In the genomic region with DNA sequence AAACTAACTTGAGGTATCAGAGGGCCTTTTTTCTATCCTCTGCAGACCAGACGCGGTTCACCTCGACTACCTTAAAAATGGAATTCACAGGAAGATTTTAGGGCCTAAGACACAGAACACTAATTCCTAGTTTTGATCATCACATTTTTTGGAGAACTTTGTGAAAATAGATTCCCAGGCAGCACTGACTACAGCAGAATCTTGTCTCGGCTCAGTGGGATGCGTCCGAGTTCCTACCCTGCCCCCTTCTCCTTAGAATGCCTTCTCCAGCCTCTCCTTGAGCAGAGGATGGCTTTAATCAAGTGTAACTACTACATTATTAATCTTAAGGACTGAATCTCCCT, we compare ENCODE assay signal across 8 cellular contexts. TPM values are rescaled to one million over a fixed set of nuclear protein-coding genes. Genes with fewer than 3 reads are reported as not detected.
DNase-seq lines count a peak whose midpoint lies in the region; ATAC-seq and TF ChIP-seq lines count a peak whose summit lies in the region.

No MANE protein-coding gene starts in this region.

- H3K9me3 Mint-ChIP-seq in H9 (peaks cover 5 to 10% of the 10 kb centered on the region in 2 experiments; a peak in 3 of 5 replicates), activated B cell treated with CpG ODN at 0.5 μM for 24 hours (peaks cover 6% of the 10 kb centered on the region)

- H3K27ac Mint-ChIP-seq in H9 = peak overlapping the region; percentile 62 to 97 (median 87); a peak in 5 of 7 replicates
- H3K27ac Mint-ChIP-seq in activated B cell treated with CpG ODN at 0.5 μM for 24 hours = peak overlapping the region; percentile 99

- H3K23me2 ChIP-seq in H9 (ENCODE audit: insufficient read length, low read depth, low read length, poor library complexity, severe bottlenecking) = peaks cover 5% of the 10 kb centered on the region

- ATAC-seq in activated B cell treated with CpG ODN at 0.5 μM for 24 hours (ENCODE audit: low read depth) (no peak), gastroesophageal sphincter (no peak), GM21515 (IDR thresholded peaks at IDR 0.05; ENCODE audit: unreplicated experiment) (no peak)

- H2BK5ac ChIP-seq in H9 (ENCODE audit: insufficient read length, low read length) = no peak overlapping the region

- POLR2A ChIA-PET in activated B cell treated with CpG ODN at 0.5 μM for 24 hours (lab: Charles Lee) = interaction anchor here (0.6 to 3.5 kb wide), 17 partner anchors 8 to 591 kb away, joined by 3 to 86 read pairs (median 7); a partner anchor contains a TSS

- TF ChIP-seq CTCF in H9 (conservative IDR thresholded peaks at IDR 0.05) = no peak
- TF ChIP-seq CTCF in activated B cell treated with CpG ODN at 0.5 μM for 24 hours (IDR thresholded peaks at IDR 0.05) = no peak
- no peak for TF ChIP-seq CTCF in gastroesophageal sphincter (IDR thresholded peaks at IDR 0.05)
- TF ChIP-seq CTCF in smooth muscle cell (IDR thresholded peaks at IDR 0.05; ENCODE audit: borderline replicate concordance, insufficient read depth, poor library complexity, severe bottlenecking) = no peak
- no peak for TF ChIP-seq CTCF in GM13976 (IDR thresholded peaks at IDR 0.05; ENCODE audit: borderline replicate concordance, control extremely low read depth, extremely low read depth, insufficient read depth, missing control alignments)

- H4K5ac ChIP-seq in H9 (ENCODE audit: insufficient read length, low read depth, low read length) = no peak overlapping the region

- no peak overlapping the region for H2BK120ac ChIP-seq in H9 (ENCODE audit: low read depth, low read length, poor library complexity, severe bottlenecking)

- no peak for TF ChIP-seq EP300 in gastroesophageal sphincter (IDR thresholded peaks at IDR 0.05)

- WGBS in H9 (ENCODE audit: extremely low coverage, insufficient read length, low lambda C conversion rate) = no CpG with 5 or more reads among the region's 6 CpGs
- 35 to 49% methylated on average over 6 of the region's 6 CpGs for WGBS in gastroesophageal sphincter (ENCODE audit: low coverage in 1 of 2), 2 donors
- WGBS in smooth muscle cell (ENCODE audit: low lambda C conversion rate) = 57% methylated on average over 6 of the region's 6 CpGs

- H3K4me2 ChIP-seq in H9 (ENCODE audit: insufficient read depth, insufficient read length, low read length) (peak overlapping the region; percentile 45), smooth muscle cell (peak overlapping the region; percentile 87)

- H3T11ph ChIP-seq in H9 (ENCODE audit: low read length) = no peak overlapping the region

- TF ChIP-seq POLR2A in gastroesophageal sphincter (IDR thresholded peaks at IDR 0.05) = no peak

- H3K18ac ChIP-seq in H9 (ENCODE audit: insufficient read length, low read depth, low read length) = no peak overlapping the region

- no peak overlapping the region for H2AFZ ChIP-seq in H9 (ENCODE audit: low read length)
- peak overlapping the region; percentile 76 for H2AFZ ChIP-seq in smooth muscle cell (ENCODE audit: low read depth)

- in situ Hi-C loops in GM13976 (cut with MboI; ENCODE audit: low sequenced_read_pairs, unreplicated experiment) = no loop called here

- H2BK12ac ChIP-seq in H9 (ENCODE audit: insufficient read length, low read depth, low read length) = no peak overlapping the region

- H4K8ac ChIP-seq in H9 (replicated peaks; ENCODE audit: insufficient read length, low read depth, low read length) = no peak overlapping the region

- H3K36me3 ChIP-seq in gastroesophageal sphincter (no peaks in the 10 kb centered on the region), smooth muscle cell (ENCODE audit: low read depth) (no peaks in the 10 kb centered on the region)

- no peak overlapping the region for H3K4ac ChIP-seq in H9 (ENCODE audit: low read depth, low read length)

- H3K4me3 ChIP-seq in gastroesophageal sphincter = peak overlapping the region; percentile 80 to 87
- peak overlapping the region; percentile 62 for H3K4me3 ChIP-seq in smooth muscle cell

- no peaks in the 10 kb centered on the region for H3K9me3 ChIP-seq in H9 (ENCODE audit: control insufficient read depth, low read depth, low read length)
- no peaks in the 10 kb centered on the region for H3K9me3 ChIP-seq in gastroesophageal sphincter
- H3K9me3 ChIP-seq in smooth muscle cell (replicated peaks; ENCODE audit: low read depth) = no peaks in the 10 kb centered on the region

- H3K27me3 ChIP-seq in H9 (ENCODE audit: insufficient read depth, low read length) (no peaks in the 10 kb centered on the region), gastroesophageal sphincter (no peaks in the 10 kb centered on the region), smooth muscle cell (ENCODE audit: low read depth) (no peaks in the 10 kb centered on the region)

- DNase-seq in H9 = no peak
- no peak for DNase-seq in activated B cell treated with CpG ODN at 0.5 μM for 24 hours
- DNase-seq in smooth muscle cell (lab: John Stamatoyannopoulos, UW; ENCODE audit: unreplicated experiment) = no peak
- no peak for DNase-seq in GM13976 (ENCODE audit: low spot score)
- no peak for DNase-seq in activated effector memory CD4-positive, alpha-beta T cell treated with Interleukin-2 at 50 U/mL for 16 hours
- no peak for DNase-seq in HPDE6-E6E7 (ENCODE audit: extremely low spot score)

- H3K4me1 ChIP-seq in H9 (ENCODE audit: insufficient read depth, low read length) (no peaks in the 10 kb centered on the region), gastroesophageal sphincter (peaks cover 0 to 10% (median 2%) of the 10 kb centered on the region in 3 donors), smooth muscle cell (ENCODE audit: low read depth) (no peaks in the 10 kb centered on the region)

- H3K4me1 Mint-ChIP-seq in H9 (peaks cover 6 to 10% of the 10 kb centered on the region in 2 experiments), activated B cell treated with CpG ODN at 0.5 μM for 24 hours (peaks cover 27% of the 10 kb centered on the region)

- CTCF ChIA-PET in activated B cell treated with CpG ODN at 0.5 μM for 24 hours (lab: Charles Lee) = no interaction called here

- no peak overlapping the region for H3K27ac ChIP-seq in H9 (ENCODE audit: insufficient read length, low read depth, low read length)
- peak overlapping the region; percentile 90 to 99 (median 94) for H3K27ac ChIP-seq in gastroesophageal sphincter
- peak overlapping the region; percentile 62 for H3K27ac ChIP-seq in smooth muscle cell (ENCODE audit: low read depth)

- H3K9ac ChIP-seq in H9 (ENCODE audit: extremely low read depth, insufficient read length, low read length) (no peak overlapping the region), smooth muscle cell (ENCODE audit: low read depth) (no peak overlapping the region)

- no peak overlapping the region for H2BK15ac ChIP-seq in H9 (ENCODE audit: low read depth, low read length)

- H3F3A ChIP-seq in smooth muscle cell (ENCODE audit: low read depth) = peaks cover 23% of the 10 kb centered on the region

- H2BK20ac ChIP-seq in H9 (ENCODE audit: low read depth, low read length, poor library complexity, severe bottlenecking) = no peak overlapping the region

- H4K20me1 ChIP-seq in H9 (ENCODE audit: control insufficient read depth, insufficient read depth, insufficient read length) = no peaks in the 10 kb centered on the region
- H4K20me1 ChIP-seq in smooth muscle cell (ENCODE audit: low read depth) = no peaks in the 10 kb centered on the region

- H4K91ac ChIP-seq in H9 (ENCODE audit: insufficient read length, low read depth, low read length) = no peak overlapping the region

- no peak overlapping the region for H3K23ac ChIP-seq in H9 (ENCODE audit: insufficient read length, low read depth, low read length)

- peak overlapping the region; percentile 76 to 84 for H3K4me3 Mint-ChIP-seq in H9
- peak overlapping the region; percentile 96 for H3K4me3 Mint-ChIP-seq in activated B cell treated with CpG ODN at 0.5 μM for 24 hours

- intact Hi-C loops in activated B cell treated with CpG ODN at 0.5 μM for 24 hours (cut with micrococcal nuclease) = loop anchor here (1.0 to 2.0 kb wide), 8 partner anchors 8 to 1143 kb away; a partner anchor contains a TSS

- H2AK5ac ChIP-seq in H9 (ENCODE audit: insufficient read length, low read length) = no peak overlapping the region

- H3K14ac ChIP-seq in H9 (ENCODE audit: insufficient read depth, low read length) = no peak overlapping the region

- H3K56ac ChIP-seq in H9 (ENCODE audit: insufficient read length, low read depth, low read length) = no peak overlapping the region

- H3K79me2 ChIP-seq in H9 (ENCODE audit: insufficient read depth, low read length) (no peaks in the 10 kb centered on the region), smooth muscle cell (ENCODE audit: low read depth) (no peaks in the 10 kb centered on the region)

- no peaks in the 10 kb centered on the region for H3K79me1 ChIP-seq in H9 (ENCODE audit: insufficient read depth, low read depth, low read length, poor library complexity, severe bottlenecking)

- H3K36me3 Mint-ChIP-seq in H9 (ENCODE audit: insufficient read depth in 1 of 3, low read depth in 3 of 3) (peaks cover 4 to 6% (median 4%) of the 10 kb centered on the region in 3 experiments; a peak in 4 of 7 replicates), activated B cell treated with CpG ODN at 0.5 μM for 24 hours (ENCODE audit: low read depth) (peaks cover 6% of the 10 kb centered on the region)

- H3K27me3 Mint-ChIP-seq in H9 (ENCODE audit: low read depth) (no peaks in the 10 kb centered on the region; the same call in 1 of the 2 replicates), activated B cell treated with CpG ODN at 0.5 μM for 24 hours (no peaks in the 10 kb centered on the region)

RNA-seq across cellular contexts. Expression of a gene that starts 0.4 kb away (rescaled TPM):
- total RNA-seq in H9 (2021) (12.9 and 14.1 TPM in 2 replicates), activated B cell treated with CpG ODN at 0.5 μM for 24 hours (2.5 and 8.4 TPM in 2 replicates), gastroesophageal sphincter (10 to 100 TPM; 25.5 to 97.1 (median 38.6) TPM), smooth muscle cell (148 and 194 TPM in 2 replicates)
- polyA plus RNA-seq in smooth muscle cell = not detected in 2 replicates

RNA-seq across cellular contexts. Expression of a gene that starts 4.1 kb away (rescaled TPM):
- 5.9 and 6.1 TPM in 2 replicates for total RNA-seq in H9 (2021)
- 0.42 and 0.49 TPM in 2 replicates for total RNA-seq in activated B cell treated with CpG ODN at 0.5 μM for 24 hours
- 1 to 10 TPM; 1.8 to 5.1 (median 4.5) TPM for total RNA-seq in gastroesophageal sphincter
- total RNA-seq in smooth muscle cell = 1.7 and 2.2 TPM in 2 replicates
- 1.3 and 3.9 TPM in 2 replicates for polyA plus RNA-seq in smooth muscle cell

RNA-seq across cellular contexts. Expression of a gene that starts 7.9 kb away (rescaled TPM):
- 15.9 and 16.3 TPM in 2 replicates for total RNA-seq in H9 (2021)
- total RNA-seq in activated B cell treated with CpG ODN at 0.5 μM for 24 hours = 23.9 and 24.8 TPM in 2 replicates
- total RNA-seq in gastroesophageal sphincter = 10 to 100 TPM; 13.3 to 32.8 (median 19.5) TPM
- total RNA-seq in smooth muscle cell = 29.9 and 33.3 TPM in 2 replicates
- 12.4 and 17.2 TPM in 2 replicates for polyA plus RNA-seq in smooth muscle cell

RNA-seq across cellular contexts. Expression of a gene that starts 47.4 kb away (rescaled TPM):
- 0.26 TPM in 1 of 2 replicates, not detected in the other for total RNA-seq in H9 (2021)
- total RNA-seq in activated B cell treated with CpG ODN at 0.5 μM for 24 hours = 0.29 and 0.40 TPM in 2 replicates
- not detected for total RNA-seq in gastroesophageal sphincter
- 0.18 TPM in 1 of 2 replicates, not detected in the other for total RNA-seq in smooth muscle cell
- not detected in 2 replicates for polyA plus RNA-seq in smooth muscle cell

RNA-seq across cellular contexts. Expression of a gene that starts 47.5 kb away (rescaled TPM):
- total RNA-seq in H9 (2021) (4.6 and 5.1 TPM in 2 replicates), activated B cell treated with CpG ODN at 0.5 μM for 24 hours (4.2 and 5.7 TPM in 2 replicates), gastroesophageal sphincter (1 to 10 TPM; 3.1 to 7.9 (median 5.9) TPM), smooth muscle cell (1.8 and 2.4 TPM in 2 replicates)
- polyA plus RNA-seq in smooth muscle cell = 1.8 and 2.5 TPM in 2 replicates
